Comparison of ENCODE assay signal across 23 cellular contexts in genomic region chr1:100009458-100009857, GRCh38. TPM values are rescaled to one million over a fixed set of nuclear protein-coding genes. Genes with fewer than 3 reads are reported as not detected.
DNase-seq lines count a peak whose midpoint lies in the region; ATAC-seq and TF ChIP-seq lines count a peak whose summit lies in the region.
"Had no signal": no experiment of that assay in that cellular context is flagged by ENCODE, and none has a peak within 500 bp of the region (broad histone marks: within the 10 kb centered on the region; RNA-seq: fewer than 3 reads in every experiment).

No MANE protein-coding gene starts in this region.

- H2BK15ac ChIP-seq in mesenchymal stem cell (ENCODE audit: low read depth, poor library complexity, severe bottlenecking) = no peak overlapping the region

- CTCF ChIA-PET in Caco-2 (lab: Charles Lee) = no interaction called here
- CTCF ChIA-PET in HEK293T (lab: Yijun Ruan, JAX) = interaction anchor here (1.1 kb wide), 1 partner anchor 10 kb away, joined by 4 read pairs; no protein-coding TSS in a partner anchor

- H3K27ac Mint-ChIP-seq in Caco-2 (ENCODE audit: unreplicated experiment) = peak overlapping the region; percentile 9
- H3K27ac Mint-ChIP-seq: activated naive CD8-positive, alpha-beta T cell treated with anti-CD3 and anti-CD28 coated beads, Interleukin-2, amount 50 U/mL, for 24 hours; activated T-helper 2 cell treated with anti-CD3 and anti-CD28 coated beads, Interferon-gamma antibody, Interleukin-2, Interleukin-4, amounts not matched to agents 10 μg/mL and 5 μg/mL and 100 μg/mL, durations not matched to agents 14 hours and 24 hours and 36 hours; GM23338; stimulated activated memory B cell treated with anti-CD40 and anti-IgM and Interleukin-4, amounts not matched to agents 10 μg/mL and 1 μg/mL and 100 μg/mL, for 72 hours had no signal

- in situ Hi-C loops in GM13977 (cut with MboI; ENCODE audit: low pct_unique_long_range_greater_than_20kb, low sequenced_read_pairs, unreplicated experiment) = no loop called here

- H3K18ac ChIP-seq in mesenchymal stem cell (ENCODE audit: low read depth in 1 of 2, low read length in 2 of 2) = no peak overlapping the region

- no peak overlapping the region for H2AFZ ChIP-seq in mesenchymal stem cell (ENCODE audit: low read depth, low read length)
- H2AFZ ChIP-seq: GM23338 had no signal

- BruUV-seq in Caco-2 (replicated peaks; lab: Mats Ljungman, UMichigan) = no TSS peak

- no peaks in the 10 kb centered on the region for H3K4me1 Mint-ChIP-seq in Caco-2 (ENCODE audit: low read depth, unreplicated experiment)
- H3K4me1 Mint-ChIP-seq: activated naive CD8-positive, alpha-beta T cell treated with anti-CD3 and anti-CD28 coated beads, Interleukin-2, amount 50 U/mL, for 24 hours; CD8-positive, alpha-beta memory T cell; naive B cell; stimulated activated memory B cell treated with anti-CD40 and anti-IgM and Interleukin-4, amounts not matched to agents 10 μg/mL and 1 μg/mL and 100 μg/mL, for 72 hours had no signal

- H3K9ac ChIP-seq in mesenchymal stem cell (ENCODE audit: low read length) = no peak overlapping the region

- H2AK5ac ChIP-seq in mesenchymal stem cell (ENCODE audit: low read length, severe bottlenecking) = no peak overlapping the region

- H3K4ac ChIP-seq in mesenchymal stem cell (ENCODE audit: low read depth in 1 of 2, low read length in 2 of 2) = no peak overlapping the region

- H3K4me1 ChIP-seq in Caco-2 (no peaks in the 10 kb centered on the region), mesenchymal stem cell (ENCODE audit: control insufficient read depth, insufficient read depth, low read depth, low read length) (peaks cover 2% of the 10 kb centered on the region)
- H3K4me1 ChIP-seq: right lobe of liver had no signal

- no peak for TF ChIP-seq CTCF in Caco-2 (IDR thresholded peaks at IDR 0.05; ENCODE audit: insufficient read depth in 1 of 2, low read depth in 1 of 2, low read length in 1 of 2, severe bottlenecking in 1 of 2, unreplicated experiment in 1 of 2)
- no peak for TF ChIP-seq CTCF in choroid plexus epithelial cell (conservative IDR thresholded peaks at IDR 0.05; ENCODE audit: low read depth, low read length)
- no peak for TF ChIP-seq CTCF in GM13977 (IDR thresholded peaks at IDR 0.05; ENCODE audit: extremely low read depth, insufficient read depth, missing control alignments)

- H3K27me3 ChIP-seq in Caco-2 (replicated peaks; ENCODE audit: control insufficient read depth, insufficient read depth, low read length) (no peaks in the 10 kb centered on the region), mesenchymal stem cell (ENCODE audit: control insufficient read depth in 1 of 2, insufficient read depth in 1 of 2, low read length in 2 of 2) (no peaks in the 10 kb centered on the region)
- H3K27me3 ChIP-seq: cardiac muscle cell, dorsolateral prefrontal cortex, heart right ventricle, ovary, right lobe of liver had no signal

- H3K27ac ChIP-seq in mesenchymal stem cell (ENCODE audit: low read length, poor library complexity, severe bottlenecking) = no peak overlapping the region
- H3K27ac ChIP-seq: cardiac muscle cell, dorsolateral prefrontal cortex, heart right ventricle, ovary, right lobe of liver had no signal

- DNase-seq in Caco-2 (no peak), LHCN-M2 (ENCODE audit: low read depth) (peak; percentile 39), choroid plexus epithelial cell (ENCODE audit: low read depth) (peak; percentile 40), mesenchymal stem cell (peak; percentile 51), GM13977 (ENCODE audit: low spot score) (no peak), HEK293T (ENCODE audit: extremely low spot score) (no peak)
- DNase-seq in effector CD4-positive, alpha-beta T cell = no peak
- DNase-seq: activated CD4-positive, alpha-beta T cell treated with anti-CD3 and anti-CD28 coated beads for 48 hours; activated naive CD8-positive, alpha-beta T cell treated with anti-CD3 and anti-CD28 coated beads, Interleukin-2, amount 50 U/mL, for 24 hours; CD8-positive, alpha-beta memory T cell; DMS79; dorsolateral prefrontal cortex; heart right ventricle; naive B cell; OCI-M1; ovary; right lobe of liver had no signal

- H3K4me3 ChIP-seq in Caco-2 (ENCODE audit: low read depth, low read length) (no peak overlapping the region), choroid plexus epithelial cell (ENCODE audit: low read depth, low read length) (no peak overlapping the region), mesenchymal stem cell (ENCODE audit: insufficient read depth in 1 of 2, low read depth in 1 of 2, low read length in 2 of 2) (no peak overlapping the region)
- H3K4me3 ChIP-seq: cardiac muscle cell, dorsolateral prefrontal cortex, GM23338, heart right ventricle, ovary, right lobe of liver had no signal

- H2BK120ac ChIP-seq in mesenchymal stem cell (ENCODE audit: low read depth, low read length) = no peak overlapping the region

- H3K9me3 ChIP-seq in Caco-2 (no peaks in the 10 kb centered on the region), mesenchymal stem cell (ENCODE audit: control insufficient read depth, low read length) (peaks cover 5% of the 10 kb centered on the region)
- H3K9me3 ChIP-seq: ovary, right lobe of liver had no signal

- H3K79me1 ChIP-seq in mesenchymal stem cell (replicated peaks; ENCODE audit: low read length, poor library complexity, severe bottlenecking) = peaks cover 14% of the 10 kb centered on the region

- H2BK12ac ChIP-seq in mesenchymal stem cell (ENCODE audit: low read length in 2 of 2) = no peak overlapping the region

- POLR2A ChIA-PET in Caco-2 (lab: Charles Lee) = no interaction called here
- POLR2A ChIA-PET in HEK293T (lab: Yijun Ruan, JAX) = interaction anchor here (1.6 kb wide), 1 partner anchor 40 kb away, joined by 4 read pairs; the partner anchor contains the start of gene SLC35A3

- H2BK5ac ChIP-seq in mesenchymal stem cell (ENCODE audit: low read depth, low read length, poor library complexity, severe bottlenecking) = no peak overlapping the region

- no peaks in the 10 kb centered on the region for H3K9me3 Mint-ChIP-seq in Caco-2 (ENCODE audit: unreplicated experiment)
- H3K9me3 Mint-ChIP-seq: GM23338 had no signal

- peaks cover 8% of the 10 kb centered on the region for H3K36me3 Mint-ChIP-seq in Caco-2 (ENCODE audit: insufficient read depth, unreplicated experiment)

- no peak for ATAC-seq in HG03354 (IDR thresholded peaks at IDR 0.05; ENCODE audit: poor library complexity, severe bottlenecking, unreplicated experiment)
- ATAC-seq: activated naive CD8-positive, alpha-beta T cell treated with anti-CD3 and anti-CD28 coated beads, Interleukin-2, amount 50 U/mL, for 24 hours; esophagus mucosa; GM23338; heart right ventricle; right lobe of liver; stimulated activated memory B cell treated with anti-CD40 and anti-IgM and Interleukin-4, amounts not matched to agents 10 μg/mL and 1 μg/mL and 100 μg/mL, for 72 hours had no signal

- H3K14ac ChIP-seq in mesenchymal stem cell (ENCODE audit: low read length in 2 of 2) = no peak overlapping the region

- no peaks in the 10 kb centered on the region for H3K36me3 ChIP-seq in Caco-2 (ENCODE audit: control insufficient read depth, insufficient read depth, low read length)
- H3K36me3 ChIP-seq in mesenchymal stem cell (ENCODE audit: control insufficient read depth in 1 of 2, insufficient read depth in 2 of 2, low read depth in 1 of 2, low read length in 2 of 2) = peaks cover 6 to 17% of the 10 kb centered on the region in 2 experiments
- H3K36me3 ChIP-seq: cardiac muscle cell, ovary, right lobe of liver had no signal

- no peaks in the 10 kb centered on the region for H3K27me3 Mint-ChIP-seq in Caco-2 (ENCODE audit: insufficient read depth, unreplicated experiment)
- H3K27me3 Mint-ChIP-seq: activated naive CD8-positive, alpha-beta T cell treated with anti-CD3 and anti-CD28 coated beads, Interleukin-2, amount 50 U/mL, for 24 hours; CD8-positive, alpha-beta memory T cell; naive B cell; stimulated activated memory B cell treated with anti-CD40 and anti-IgM and Interleukin-4, amounts not matched to agents 10 μg/mL and 1 μg/mL and 100 μg/mL, for 72 hours had no signal

- intact Hi-C loops in Caco-2 (cut with micrococcal nuclease; ENCODE audit: unreplicated experiment) = no loop called here

- no peak overlapping the region for H4K8ac ChIP-seq in mesenchymal stem cell (ENCODE audit: low read length)

- no peak overlapping the region for H3K23ac ChIP-seq in mesenchymal stem cell (ENCODE audit: low read length in 2 of 2)

- H3K4me3 Mint-ChIP-seq in Caco-2 (ENCODE audit: unreplicated experiment) = no peak overlapping the region
- H3K4me3 Mint-ChIP-seq: activated naive CD8-positive, alpha-beta T cell treated with anti-CD3 and anti-CD28 coated beads, Interleukin-2, amount 50 U/mL, for 24 hours; CD8-positive, alpha-beta memory T cell; GM23338; naive B cell; stimulated activated memory B cell treated with anti-CD40 and anti-IgM and Interleukin-4, amounts not matched to agents 10 μg/mL and 1 μg/mL and 100 μg/mL, for 72 hours had no signal

- no peak overlapping the region for H4K91ac ChIP-seq in mesenchymal stem cell (ENCODE audit: low read length)

- H3K4me2 ChIP-seq in mesenchymal stem cell (ENCODE audit: low read length, poor library complexity, severe bottlenecking) = no peak overlapping the region
- H3K4me2 ChIP-seq: GM23338 had no signal

TF ChIP-seq in HEK293T, 16 proteins besides CTCF, POLR2A, EP300 and RAD21 (continues in another document):
- TF ChIP-seq ARNT (IDR thresholded peaks at IDR 0.05) (no peak), FOXK2 (IDR thresholded peaks at IDR 0.05) (no peak), CTBP1 (IDR thresholded peaks at IDR 0.05; ENCODE audit: borderline replicate concordance) (no peak), NFRKB (IDR thresholded peaks at IDR 0.05) (no peak), FOXM1 (IDR thresholded peaks at IDR 0.05; ENCODE audit: borderline replicate concordance) (no peak), BHLHE40 (IDR thresholded peaks at IDR 0.05; ENCODE audit: borderline replicate concordance) (no peak), PKNOX1 (IDR thresholded peaks at IDR 0.05) (no peak), FOXA1 (IDR thresholded peaks at IDR 0.05) (no peak), ZNF384 (IDR thresholded peaks at IDR 0.05) (no peak), HDGF (IDR thresholded peaks at IDR 0.05; ENCODE audit: borderline replicate concordance) (no peak), LEF1 (IDR thresholded peaks at IDR 0.05; ENCODE audit: borderline replicate concordance) (no peak), SP1 (IDR thresholded peaks at IDR 0.05) (no peak)

RNA-seq across cellular contexts. Expression of gene SLC35A3, which starts 39.7 kb away (rescaled TPM):
- total RNA-seq in Caco-2 (2022) (16.9 and 17.4 TPM in 2 replicates), LHCN-M2 (2014; rRNA removed) (32.0 and 33.2 TPM in 2 replicates)
- polyA plus RNA-seq in LHCN-M2 (2012) = 5.7 TPM
- 8.9 TPM for polyA plus RNA-seq in mesenchymal stem cell (2013, experiment 1 of 2)
- polyA plus RNA-seq in mesenchymal stem cell (2013, experiment 2 of 2) = 9.4 TPM

Comparison
In these comparisons a context has a peak if more than half of its experiments do, and no peak if none do; other contexts are left out.
1. DNase-seq: peak in LHCN-M2 (single experiment), choroid plexus epithelial cell (single experiment) and mesenchymal stem cell (single experiment); none in Caco-2 (0 of 2), GM13977 (single experiment), HEK293T (single experiment) and effector CD4-positive, alpha-beta T cell (single experiment).